In genomic region chr2:193837368-193837767, GRCh38 we compare ENCODE assay signal across 19 cellular contexts.
DNase-seq lines count a peak whose midpoint lies in the region; ATAC-seq, FAIRE-seq and TF ChIP-seq lines count a peak whose summit lies in the region.
"Had no signal": no experiment of that assay in that cellular context is flagged by ENCODE, and none has a peak within 500 bp of the region (broad histone marks: within the 10 kb centered on the region; RNA-seq: fewer than 3 reads in every experiment).

No MANE protein-coding gene starts in this region.

- no peaks in the 10 kb centered on the region for H3K27me3 Mint-ChIP-seq in activated CD4-positive, alpha-beta T cell treated with anti-CD3 and anti-CD28 coated beads, Interleukin-2, amount 10 ng/mL, durations not matched to agents 7 days and 5 days
- H3K27me3 Mint-ChIP-seq: activated CD4-positive, alpha-beta memory T cell treated with anti-CD3 and anti-CD28 coated beads for 36 hours; T-helper 17 cell had no signal

- peaks cover 3% of the 10 kb centered on the region for H3K9me3 Mint-ChIP-seq in activated CD4-positive, alpha-beta T cell treated with anti-CD3 and anti-CD28 coated beads, Interleukin-2, amount 10 ng/mL, durations not matched to agents 7 days and 5 days

- CTCF ChIA-PET in activated CD4-positive, alpha-beta T cell treated with anti-CD3 and anti-CD28 coated beads, Interleukin-2, amount 10 ng/mL, durations not matched to agents 7 days and 5 days (lab: Charles Lee) = no interaction called here

- H3K4me3 Mint-ChIP-seq in activated CD4-positive, alpha-beta T cell treated with anti-CD3 and anti-CD28 coated beads, Interleukin-2, amount 10 ng/mL, durations not matched to agents 7 days and 5 days = no peak overlapping the region
- H3K4me3 Mint-ChIP-seq: activated CD4-positive, alpha-beta memory T cell treated with anti-CD3 and anti-CD28 coated beads for 36 hours; neural crest cell; T-helper 17 cell had no signal

- DNase-seq in HT1080 (ENCODE audit: low read depth) (peak; percentile 29), amniotic epithelial cell (ENCODE audit: low read depth) (peak; percentile 37), fibroblast of pulmonary artery (ENCODE audit: low read depth) (peak; percentile 71), stromal cell of bone marrow (ENCODE audit: low read depth) (peak; percentile 67), GM19239 (ENCODE audit: insufficient read length, low spot score) (no peak)
- no peak for DNase-seq in activated CD4-positive, alpha-beta T cell treated with anti-CD3 and anti-CD28 coated beads, Interleukin-2, amount 10 ng/mL, durations not matched to agents 7 days and 5 days
- DNase-seq: activated CD4-positive, alpha-beta memory T cell treated with anti-CD3 and anti-CD28 coated beads for 36 hours; left lung; NCI-H1092 treated with DMSO at 0.1 percent for 48 hours; NCI-H2107; NCI-H526; psoas muscle; SIG-M5; spleen; T-helper 17 cell; upper lobe of right lung had no signal

- H3K4me3 ChIP-seq in fibroblast of pulmonary artery (replicated peaks; ENCODE audit: low read depth, low read length) = no peak overlapping the region
- H3K4me3 ChIP-seq: BLaER1 treated with 17β-estradiol and CSF1 and Interleukin-3, amounts not matched to agents 10 nM and 100 nM; left lung; psoas muscle; spleen; upper lobe of right lung had no signal

- no peaks in the 10 kb centered on the region for H3K4me1 Mint-ChIP-seq in activated CD4-positive, alpha-beta T cell treated with anti-CD3 and anti-CD28 coated beads, Interleukin-2, amount 10 ng/mL, durations not matched to agents 7 days and 5 days
- H3K4me1 Mint-ChIP-seq: neural crest cell, T-helper 17 cell had no signal

- TF ChIP-seq CTCF in fibroblast of pulmonary artery (IDR thresholded peaks at IDR 0.05; ENCODE audit: low read length, missing control alignments) = no peak

- FAIRE-seq in GM19239 (lab: Jason Lieb, UNC) = no peak

- POLR2A ChIA-PET in activated CD4-positive, alpha-beta T cell treated with anti-CD3 and anti-CD28 coated beads, Interleukin-2, amount 10 ng/mL, durations not matched to agents 7 days and 5 days (lab: Charles Lee) = no interaction called here

- no peak overlapping the region for H3K27ac Mint-ChIP-seq in activated CD4-positive, alpha-beta T cell treated with anti-CD3 and anti-CD28 coated beads, Interleukin-2, amount 10 ng/mL, durations not matched to agents 7 days and 5 days
- H3K27ac Mint-ChIP-seq: activated CD4-positive, alpha-beta memory T cell treated with anti-CD3 and anti-CD28 coated beads for 36 hours; T-helper 17 cell had no signal

- no peaks in the 10 kb centered on the region for H3K36me3 Mint-ChIP-seq in activated CD4-positive, alpha-beta T cell treated with anti-CD3 and anti-CD28 coated beads, Interleukin-2, amount 10 ng/mL, durations not matched to agents 7 days and 5 days (ENCODE audit: low read depth)
- H3K36me3 Mint-ChIP-seq: activated CD4-positive, alpha-beta memory T cell treated with anti-CD3 and anti-CD28 coated beads for 36 hours had no signal

- no peak for ATAC-seq in HG03521 (IDR thresholded peaks at IDR 0.05; ENCODE audit: unreplicated experiment)
- ATAC-seq: left lung, psoas muscle, T-helper 17 cell, upper lobe of right lung had no signal

Comparison
In these comparisons a context has a peak if more than half of its experiments do, and no peak if none do; other contexts are left out.
1. DNase-seq: peak in HT1080 (single experiment), amniotic epithelial cell (single experiment), fibroblast of pulmonary artery (single experiment) and stromal cell of bone marrow (single experiment); none in GM19239 (single experiment) and activated CD4-positive, alpha-beta T cell treated with anti-CD3 and anti-CD28 coated beads, Interleukin-2, amount 10 ng/mL, durations not matched to agents 7 days and 5 days (single experiment).